ENCODE assay signal across 1 cellular context in the genomic region with DNA sequence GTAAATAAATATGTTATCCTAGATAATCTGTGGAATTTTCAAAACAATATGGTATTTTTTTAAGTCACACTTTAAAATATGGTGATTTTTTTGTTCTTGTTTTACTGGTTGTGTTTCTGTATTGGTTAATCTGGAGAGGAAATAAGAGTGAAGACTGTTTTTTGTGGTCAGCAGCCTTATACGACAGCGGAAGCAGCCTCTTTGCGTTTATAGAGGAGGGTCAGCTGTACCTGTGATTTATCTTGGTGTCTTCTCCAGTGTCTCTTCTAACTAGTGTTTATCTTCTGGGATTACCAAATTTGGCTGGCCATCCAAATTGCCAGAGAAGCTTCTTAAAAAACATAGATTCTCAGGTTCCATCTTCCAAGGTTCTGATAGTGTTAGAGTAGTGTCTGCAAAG.
TF ChIP-seq lines count a peak whose summit lies in the region.

No MANE protein-coding gene starts in this region.

TF ChIP-seq in WTC11, 78 proteins besides CTCF, POLR2A, EP300 and RAD21 (continued from another document):
- TF ChIP-seq, protein P1, sequence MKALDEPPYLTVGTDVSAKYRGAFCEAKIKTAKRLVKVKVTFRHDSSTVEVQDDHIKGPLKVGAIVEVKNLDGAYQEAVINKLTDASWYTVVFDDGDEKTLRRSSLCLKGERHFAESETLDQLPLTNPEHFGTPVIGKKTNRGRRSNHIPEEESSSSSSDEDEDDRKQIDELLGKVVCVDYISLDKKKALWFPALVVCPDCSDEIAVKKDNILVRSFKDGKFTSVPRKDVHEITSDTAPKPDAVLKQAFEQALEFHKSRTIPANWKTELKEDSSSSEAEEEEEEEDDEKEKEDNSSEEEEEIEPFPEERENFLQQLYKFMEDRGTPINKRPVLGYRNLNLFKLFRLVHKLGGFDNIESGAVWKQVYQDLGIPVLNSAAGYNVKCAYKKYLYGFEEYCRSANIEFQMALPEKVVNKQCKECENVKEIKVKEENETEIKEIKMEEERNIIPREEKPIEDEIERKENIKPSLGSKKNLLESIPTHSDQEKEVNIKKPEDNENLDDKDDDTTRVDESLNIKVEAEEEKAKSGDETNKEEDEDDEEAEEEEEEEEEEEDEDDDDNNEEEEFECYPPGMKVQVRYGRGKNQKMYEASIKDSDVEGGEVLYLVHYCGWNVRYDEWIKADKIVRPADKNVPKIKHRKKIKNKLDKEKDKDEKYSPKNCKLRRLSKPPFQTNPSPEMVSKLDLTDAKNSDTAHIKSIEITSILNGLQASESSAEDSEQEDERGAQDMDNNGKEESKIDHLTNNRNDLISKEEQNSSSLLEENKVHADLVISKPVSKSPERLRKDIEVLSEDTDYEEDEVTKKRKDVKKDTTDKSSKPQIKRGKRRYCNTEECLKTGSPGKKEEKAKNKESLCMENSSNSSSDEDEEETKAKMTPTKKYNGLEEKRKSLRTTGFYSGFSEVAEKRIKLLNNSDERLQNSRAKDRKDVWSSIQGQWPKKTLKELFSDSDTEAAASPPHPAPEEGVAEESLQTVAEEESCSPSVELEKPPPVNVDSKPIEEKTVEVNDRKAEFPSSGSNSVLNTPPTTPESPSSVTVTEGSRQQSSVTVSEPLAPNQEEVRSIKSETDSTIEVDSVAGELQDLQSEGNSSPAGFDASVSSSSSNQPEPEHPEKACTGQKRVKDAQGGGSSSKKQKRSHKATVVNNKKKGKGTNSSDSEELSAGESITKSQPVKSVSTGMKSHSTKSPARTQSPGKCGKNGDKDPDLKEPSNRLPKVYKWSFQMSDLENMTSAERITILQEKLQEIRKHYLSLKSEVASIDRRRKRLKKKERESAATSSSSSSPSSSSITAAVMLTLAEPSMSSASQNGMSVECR (CRISPR knock-in tag; IDR thresholded peaks at IDR 0.05; ENCODE audit: borderline replicate concordance), result no peak
- TF ChIP-seq, protein P2, sequence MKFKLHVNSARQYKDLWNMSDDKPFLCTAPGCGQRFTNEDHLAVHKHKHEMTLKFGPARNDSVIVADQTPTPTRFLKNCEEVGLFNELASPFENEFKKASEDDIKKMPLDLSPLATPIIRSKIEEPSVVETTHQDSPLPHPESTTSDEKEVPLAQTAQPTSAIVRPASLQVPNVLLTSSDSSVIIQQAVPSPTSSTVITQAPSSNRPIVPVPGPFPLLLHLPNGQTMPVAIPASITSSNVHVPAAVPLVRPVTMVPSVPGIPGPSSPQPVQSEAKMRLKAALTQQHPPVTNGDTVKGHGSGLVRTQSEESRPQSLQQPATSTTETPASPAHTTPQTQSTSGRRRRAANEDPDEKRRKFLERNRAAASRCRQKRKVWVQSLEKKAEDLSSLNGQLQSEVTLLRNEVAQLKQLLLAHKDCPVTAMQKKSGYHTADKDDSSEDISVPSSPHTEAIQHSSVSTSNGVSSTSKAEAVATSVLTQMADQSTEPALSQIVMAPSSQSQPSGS (CRISPR knock-in tag; IDR thresholded peaks at IDR 0.05; ENCODE audit: borderline replicate concordance, low read depth), result no peak
- TF ChIP-seq ZNF423 (CRISPR knock-in tag; IDR thresholded peaks at IDR 0.05) (no peak), GTF2I (CRISPR knock-in tag; conservative IDR thresholded peaks at IDR 0.05) (no peak), ELF4 (CRISPR knock-in tag; IDR thresholded peaks at IDR 0.05; ENCODE audit: low read depth) (no peak), TCF7 (CRISPR knock-in tag; IDR thresholded peaks at IDR 0.05; ENCODE audit: low read depth) (no peak), ZNF263 (CRISPR knock-in tag; IDR thresholded peaks at IDR 0.05; ENCODE audit: low read depth) (no peak)
- TF ChIP-seq, protein P3, sequence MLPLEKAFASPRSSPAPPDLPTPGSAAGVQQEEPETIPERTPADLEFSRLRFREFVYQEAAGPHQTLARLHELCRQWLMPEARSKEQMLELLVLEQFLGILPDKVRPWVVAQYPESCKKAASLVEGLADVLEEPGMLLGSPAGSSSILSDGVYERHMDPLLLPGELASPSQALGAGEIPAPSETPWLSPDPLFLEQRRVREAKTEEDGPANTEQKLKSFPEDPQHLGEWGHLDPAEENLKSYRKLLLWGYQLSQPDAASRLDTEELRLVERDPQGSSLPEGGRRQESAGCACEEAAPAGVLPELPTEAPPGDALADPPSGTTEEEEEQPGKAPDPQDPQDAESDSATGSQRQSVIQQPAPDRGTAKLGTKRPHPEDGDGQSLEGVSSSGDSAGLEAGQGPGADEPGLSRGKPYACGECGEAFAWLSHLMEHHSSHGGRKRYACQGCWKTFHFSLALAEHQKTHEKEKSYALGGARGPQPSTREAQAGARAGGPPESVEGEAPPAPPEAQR (CRISPR knock-in tag; IDR thresholded peaks at IDR 0.05), result no peak
- TF ChIP-seq, protein P4, sequence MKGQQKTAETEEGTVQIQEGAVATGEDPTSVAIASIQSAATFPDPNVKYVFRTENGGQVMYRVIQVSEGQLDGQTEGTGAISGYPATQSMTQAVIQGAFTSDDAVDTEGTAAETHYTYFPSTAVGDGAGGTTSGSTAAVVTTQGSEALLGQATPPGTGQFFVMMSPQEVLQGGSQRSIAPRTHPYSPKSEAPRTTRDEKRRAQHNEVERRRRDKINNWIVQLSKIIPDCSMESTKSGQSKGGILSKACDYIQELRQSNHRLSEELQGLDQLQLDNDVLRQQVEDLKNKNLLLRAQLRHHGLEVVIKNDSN (CRISPR knock-in tag; IDR thresholded peaks at IDR 0.05), result no peak
